Comparison of ENCODE assay signal across 1 cellular context in genomic region chr10:51699475-51700227, GRCh38.
A peak's percentile ranks its signal among the peaks of the same experiment; 100 is the strongest.
TF ChIP-seq lines count a peak whose summit lies in the region.

TSS of gene CSTF2T (minus strand) at chr10:51699595. CDS start at chr10:51699549, 46 bp downstream.

TF ChIP-seq in HEK293, 187 proteins besides CTCF, POLR2A, EP300 and RAD21 (continued from another document and continues in another):
- TF ChIP-seq ZSCAN23 (tag by site-specific recombination; IDR thresholded peaks at IDR 0.05): 0 out of 2 replicates have a peak, but pooled peaks have one; percentile 55
- peak; percentile 70 for TF ChIP-seq OSR2 (tag by site-specific recombination; IDR thresholded peaks at IDR 0.05)
- 0 out of 2 replicates have a peak, but pooled peaks have one; percentile 53 for TF ChIP-seq SALL2 (tag by site-specific recombination; IDR thresholded peaks at IDR 0.05; ENCODE audit: borderline replicate concordance)
- TF ChIP-seq YY1 (tag by site-specific recombination; IDR thresholded peaks at IDR 0.05): peak; percentile 99
- peak; percentile 96 for TF ChIP-seq ZNF391 (tag by site-specific recombination; IDR thresholded peaks at IDR 0.05; ENCODE audit: borderline replicate concordance, low read depth)
- no peak for TF ChIP-seq GLI2 (tag by site-specific recombination; IDR thresholded peaks at IDR 0.05; ENCODE audit: borderline replicate concordance, low read depth)
- peak; percentile 88 for TF ChIP-seq ZNF561 (tag by site-specific recombination; IDR thresholded peaks at IDR 0.05; ENCODE audit: borderline replicate concordance)
- peak; percentile 98 for TF ChIP-seq ZNF501 (tag by site-specific recombination; IDR thresholded peaks at IDR 0.05)
- TF ChIP-seq ZNF580 (tag by site-specific recombination; IDR thresholded peaks at IDR 0.05): peak; percentile 98
- TF ChIP-seq ZNF248 (tag by site-specific recombination; IDR thresholded peaks at IDR 0.05): no peak
- TF ChIP-seq ZNF518A (tag by site-specific recombination; conservative IDR thresholded peaks at IDR 0.05; ENCODE audit: low read depth): peak; percentile 99
- TF ChIP-seq GLI4 (tag by site-specific recombination; IDR thresholded peaks at IDR 0.05): peak; percentile 92; the same call in 1 of the 2 replicates
- TF ChIP-seq, protein P1, sequence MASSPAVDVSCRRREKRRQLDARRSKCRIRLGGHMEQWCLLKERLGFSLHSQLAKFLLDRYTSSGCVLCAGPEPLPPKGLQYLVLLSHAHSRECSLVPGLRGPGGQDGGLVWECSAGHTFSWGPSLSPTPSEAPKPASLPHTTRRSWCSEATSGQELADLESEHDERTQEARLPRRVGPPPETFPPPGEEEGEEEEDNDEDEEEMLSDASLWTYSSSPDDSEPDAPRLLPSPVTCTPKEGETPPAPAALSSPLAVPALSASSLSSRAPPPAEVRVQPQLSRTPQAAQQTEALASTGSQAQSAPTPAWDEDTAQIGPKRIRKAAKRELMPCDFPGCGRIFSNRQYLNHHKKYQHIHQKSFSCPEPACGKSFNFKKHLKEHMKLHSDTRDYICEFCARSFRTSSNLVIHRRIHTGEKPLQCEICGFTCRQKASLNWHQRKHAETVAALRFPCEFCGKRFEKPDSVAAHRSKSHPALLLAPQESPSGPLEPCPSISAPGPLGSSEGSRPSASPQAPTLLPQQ (tag by site-specific recombination; IDR thresholded peaks at IDR 0.05): peak; percentile 99
- TF ChIP-seq, protein P2, sequence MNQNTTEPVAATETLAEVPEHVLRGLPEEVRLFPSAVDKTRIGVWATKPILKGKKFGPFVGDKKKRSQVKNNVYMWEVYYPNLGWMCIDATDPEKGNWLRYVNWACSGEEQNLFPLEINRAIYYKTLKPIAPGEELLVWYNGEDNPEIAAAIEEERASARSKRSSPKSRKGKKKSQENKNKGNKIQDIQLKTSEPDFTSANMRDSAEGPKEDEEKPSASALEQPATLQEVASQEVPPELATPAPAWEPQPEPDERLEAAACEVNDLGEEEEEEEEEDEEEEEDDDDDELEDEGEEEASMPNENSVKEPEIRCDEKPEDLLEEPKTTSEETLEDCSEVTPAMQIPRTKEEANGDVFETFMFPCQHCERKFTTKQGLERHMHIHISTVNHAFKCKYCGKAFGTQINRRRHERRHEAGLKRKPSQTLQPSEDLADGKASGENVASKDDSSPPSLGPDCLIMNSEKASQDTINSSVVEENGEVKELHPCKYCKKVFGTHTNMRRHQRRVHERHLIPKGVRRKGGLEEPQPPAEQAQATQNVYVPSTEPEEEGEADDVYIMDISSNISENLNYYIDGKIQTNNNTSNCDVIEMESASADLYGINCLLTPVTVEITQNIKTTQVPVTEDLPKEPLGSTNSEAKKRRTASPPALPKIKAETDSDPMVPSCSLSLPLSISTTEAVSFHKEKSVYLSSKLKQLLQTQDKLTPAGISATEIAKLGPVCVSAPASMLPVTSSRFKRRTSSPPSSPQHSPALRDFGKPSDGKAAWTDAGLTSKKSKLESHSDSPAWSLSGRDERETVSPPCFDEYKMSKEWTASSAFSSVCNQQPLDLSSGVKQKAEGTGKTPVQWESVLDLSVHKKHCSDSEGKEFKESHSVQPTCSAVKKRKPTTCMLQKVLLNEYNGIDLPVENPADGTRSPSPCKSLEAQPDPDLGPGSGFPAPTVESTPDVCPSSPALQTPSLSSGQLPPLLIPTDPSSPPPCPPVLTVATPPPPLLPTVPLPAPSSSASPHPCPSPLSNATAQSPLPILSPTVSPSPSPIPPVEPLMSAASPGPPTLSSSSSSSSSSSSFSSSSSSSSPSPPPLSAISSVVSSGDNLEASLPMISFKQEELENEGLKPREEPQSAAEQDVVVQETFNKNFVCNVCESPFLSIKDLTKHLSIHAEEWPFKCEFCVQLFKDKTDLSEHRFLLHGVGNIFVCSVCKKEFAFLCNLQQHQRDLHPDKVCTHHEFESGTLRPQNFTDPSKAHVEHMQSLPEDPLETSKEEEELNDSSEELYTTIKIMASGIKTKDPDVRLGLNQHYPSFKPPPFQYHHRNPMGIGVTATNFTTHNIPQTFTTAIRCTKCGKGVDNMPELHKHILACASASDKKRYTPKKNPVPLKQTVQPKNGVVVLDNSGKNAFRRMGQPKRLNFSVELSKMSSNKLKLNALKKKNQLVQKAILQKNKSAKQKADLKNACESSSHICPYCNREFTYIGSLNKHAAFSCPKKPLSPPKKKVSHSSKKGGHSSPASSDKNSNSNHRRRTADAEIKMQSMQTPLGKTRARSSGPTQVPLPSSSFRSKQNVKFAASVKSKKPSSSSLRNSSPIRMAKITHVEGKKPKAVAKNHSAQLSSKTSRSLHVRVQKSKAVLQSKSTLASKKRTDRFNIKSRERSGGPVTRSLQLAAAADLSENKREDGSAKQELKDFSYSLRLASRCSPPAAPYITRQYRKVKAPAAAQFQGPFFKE (tag by site-specific recombination; IDR thresholded peaks at IDR 0.05; ENCODE audit: borderline replicate concordance): no peak
- TF ChIP-seq ZBTB21 (tag by site-specific recombination; IDR thresholded peaks at IDR 0.05): peak; percentile 99
- TF ChIP-seq ZNF626 (tag by site-specific recombination; IDR thresholded peaks at IDR 0.05): 0 out of 2 replicates have a peak, but pooled peaks have one; percentile 56
- TF ChIP-seq, protein P3, sequence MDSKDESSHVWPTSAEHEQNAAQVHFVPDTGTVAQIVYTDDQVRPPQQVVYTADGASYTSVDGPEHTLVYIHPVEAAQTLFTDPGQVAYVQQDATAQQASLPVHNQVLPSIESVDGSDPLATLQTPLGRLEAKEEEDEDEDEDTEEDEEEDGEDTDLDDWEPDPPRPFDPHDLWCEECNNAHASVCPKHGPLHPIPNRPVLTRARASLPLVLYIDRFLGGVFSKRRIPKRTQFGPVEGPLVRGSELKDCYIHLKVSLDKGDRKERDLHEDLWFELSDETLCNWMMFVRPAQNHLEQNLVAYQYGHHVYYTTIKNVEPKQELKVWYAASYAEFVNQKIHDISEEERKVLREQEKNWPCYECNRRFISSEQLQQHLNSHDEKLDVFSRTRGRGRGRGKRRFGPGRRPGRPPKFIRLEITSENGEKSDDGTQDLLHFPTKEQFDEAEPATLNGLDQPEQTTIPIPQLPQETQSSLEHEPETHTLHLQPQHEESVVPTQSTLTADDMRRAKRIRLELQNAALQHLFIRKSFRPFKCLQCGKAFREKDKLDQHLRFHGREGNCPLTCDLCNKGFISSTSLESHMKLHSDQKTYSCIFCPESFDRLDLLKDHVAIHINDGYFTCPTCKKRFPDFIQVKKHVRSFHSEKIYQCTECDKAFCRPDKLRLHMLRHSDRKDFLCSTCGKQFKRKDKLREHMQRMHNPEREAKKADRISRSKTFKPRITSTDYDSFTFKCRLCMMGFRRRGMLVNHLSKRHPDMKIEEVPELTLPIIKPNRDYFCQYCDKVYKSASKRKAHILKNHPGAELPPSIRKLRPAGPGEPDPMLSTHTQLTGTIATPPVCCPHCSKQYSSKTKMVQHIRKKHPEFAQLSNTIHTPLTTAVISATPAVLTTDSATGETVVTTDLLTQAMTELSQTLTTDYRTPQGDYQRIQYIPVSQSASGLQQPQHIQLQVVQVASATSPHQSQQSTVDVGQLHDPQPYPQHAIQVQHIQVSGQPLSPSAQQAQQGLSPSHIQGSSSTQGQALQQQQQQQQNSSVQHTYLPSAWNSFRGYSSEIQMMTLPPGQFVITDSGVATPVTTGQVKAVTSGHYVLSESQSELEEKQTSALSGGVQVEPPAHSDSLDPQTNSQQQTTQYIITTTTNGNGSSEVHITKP (tag by site-specific recombination; IDR thresholded peaks at IDR 0.05): peak; percentile 65; the same call in 1 of the 2 replicates
- TF ChIP-seq ZNF585B (tag by site-specific recombination; IDR thresholded peaks at IDR 0.05): no peak
- peak; percentile 72 for TF ChIP-seq ZNF660 (tag by site-specific recombination; IDR thresholded peaks at IDR 0.05)
- TF ChIP-seq, protein P4, sequence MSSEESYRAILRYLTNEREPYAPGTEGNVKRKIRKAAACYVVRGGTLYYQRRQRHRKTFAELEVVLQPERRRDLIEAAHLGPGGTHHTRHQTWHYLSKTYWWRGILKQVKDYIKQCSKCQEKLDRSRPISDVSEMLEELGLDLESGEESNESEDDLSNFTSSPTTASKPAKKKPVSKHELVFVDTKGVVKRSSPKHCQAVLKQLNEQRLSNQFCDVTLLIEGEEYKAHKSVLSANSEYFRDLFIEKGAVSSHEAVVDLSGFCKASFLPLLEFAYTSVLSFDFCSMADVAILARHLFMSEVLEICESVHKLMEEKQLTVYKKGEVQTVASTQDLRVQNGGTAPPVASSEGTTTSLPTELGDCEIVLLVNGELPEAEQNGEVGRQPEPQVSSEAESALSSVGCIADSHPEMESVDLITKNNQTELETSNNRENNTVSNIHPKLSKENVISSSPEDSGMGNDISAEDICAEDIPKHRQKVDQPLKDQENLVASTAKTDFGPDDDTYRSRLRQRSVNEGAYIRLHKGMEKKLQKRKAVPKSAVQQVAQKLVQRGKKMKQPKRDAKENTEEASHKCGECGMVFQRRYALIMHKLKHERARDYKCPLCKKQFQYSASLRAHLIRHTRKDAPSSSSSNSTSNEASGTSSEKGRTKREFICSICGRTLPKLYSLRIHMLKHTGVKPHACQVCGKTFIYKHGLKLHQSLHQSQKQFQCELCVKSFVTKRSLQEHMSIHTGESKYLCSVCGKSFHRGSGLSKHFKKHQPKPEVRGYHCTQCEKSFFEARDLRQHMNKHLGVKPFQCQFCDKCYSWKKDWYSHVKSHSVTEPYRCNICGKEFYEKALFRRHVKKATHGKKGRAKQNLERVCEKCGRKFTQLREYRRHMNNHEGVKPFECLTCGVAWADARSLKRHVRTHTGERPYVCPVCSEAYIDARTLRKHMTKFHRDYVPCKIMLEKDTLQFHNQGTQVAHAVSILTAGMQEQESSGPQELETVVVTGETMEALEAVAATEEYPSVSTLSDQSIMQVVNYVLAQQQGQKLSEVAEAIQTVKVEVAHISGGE (tag by site-specific recombination; conservative IDR thresholded peaks at IDR 0.05; ENCODE audit: low read depth): peak; percentile 100
- TF ChIP-seq ATF2 (tag by site-specific recombination; IDR thresholded peaks at IDR 0.05; ENCODE audit: low read depth): peak; percentile 66
- TF ChIP-seq SCRT2 (tag by site-specific recombination; IDR thresholded peaks at IDR 0.05): peak; percentile 69
- TF ChIP-seq ZNF157 (tag by site-specific recombination; IDR thresholded peaks at IDR 0.05): no peak
- peak; percentile 51; the same call in 1 of the 2 replicates for TF ChIP-seq ZNF513 (tag by site-specific recombination; IDR thresholded peaks at IDR 0.05)
- no peak for TF ChIP-seq ZNF174 (tag by site-specific recombination; IDR thresholded peaks at IDR 0.05)
- peak; percentile 98 for TF ChIP-seq ZXDB (tag by site-specific recombination; IDR thresholded peaks at IDR 0.05)
- TF ChIP-seq ZNF10 (tag by site-specific recombination; IDR thresholded peaks at IDR 0.05): peak; percentile 69
- TF ChIP-seq KLF16 (tag by site-specific recombination; IDR thresholded peaks at IDR 0.05): peak; percentile 94
